ENCODE assay signal across 15 cellular contexts in genomic region chr6:134296762-134297161, GRCh38.
"Had no signal": no experiment of that assay in that cellular context is flagged by ENCODE, and none has a peak within 500 bp of the region (broad histone marks: within the 10 kb centered on the region; RNA-seq: fewer than 3 reads in every experiment).

No MANE protein-coding gene starts in this region.

- H3K27ac Mint-ChIP-seq: activated CD8-positive, alpha-beta memory T cell treated with anti-CD3 and anti-CD28 coated beads, Interleukin-2, amount 10 ng/mL, durations not matched to agents 7 days and 5 days; activated naive CD4-positive, alpha-beta T cell treated with anti-CD3 and anti-CD28 coated beads, Interleukin-2, amount 50 U/mL, for 24 hours; activated T-cell treated with anti-CD3 and anti-CD28 coated beads, Interleukin-2, amount 50 U/mL, for 24 hours; immature natural killer cell; naive thymus-derived CD4-positive, alpha-beta T cell; progenitor cell of endocrine pancreas; T-cell had no signal

- H3K4me3 Mint-ChIP-seq: activated CD8-positive, alpha-beta memory T cell treated with anti-CD3 and anti-CD28 coated beads, Interleukin-2, amount 10 ng/mL, durations not matched to agents 7 days and 5 days; activated naive CD4-positive, alpha-beta T cell treated with anti-CD3 and anti-CD28 coated beads, Interleukin-2, amount 50 U/mL, for 24 hours; activated T-cell treated with anti-CD3 and anti-CD28 coated beads, Interleukin-2, amount 50 U/mL, for 24 hours; immature natural killer cell; naive thymus-derived CD4-positive, alpha-beta T cell; T-cell had no signal

- H3K4me1 Mint-ChIP-seq: activated CD8-positive, alpha-beta memory T cell treated with anti-CD3 and anti-CD28 coated beads, Interleukin-2, amount 10 ng/mL, durations not matched to agents 7 days and 5 days had no signal

- DNase-seq: activated CD4-positive, alpha-beta T cell treated with anti-CD3 and anti-CD28 coated beads for 1 hour; activated CD4-positive, alpha-beta T cell treated with anti-CD3 and anti-CD28 coated beads, Interleukin-2, amount 50 U/mL, for 48 hours; activated CD8-positive, alpha-beta memory T cell treated with anti-CD3 and anti-CD28 coated beads, Interleukin-2, amount 10 ng/mL, durations not matched to agents 7 days and 5 days; activated effector memory CD4-positive, alpha-beta T cell treated with Interleukin-2 at 50 U/mL for 16 hours; activated T-cell treated with anti-CD3 and anti-CD28 coated beads, Interleukin-2, amount 50 U/mL, for 24 hours; effector memory CD4-positive, alpha-beta T cell; immature natural killer cell; naive thymus-derived CD4-positive, alpha-beta T cell; spleen; stimulated activated CD4-positive, alpha-beta T cell treated with anti-CD3 and anti-CD28 coated beads, Interleukin-1b, Interleukin-23, amount 100 ng/mL, for 48 hours; stimulated activated naive CD4-positive, alpha-beta T cell treated with Interleukin-2 at 50 U/mL for 16 hours; T-cell had no signal

- H3K9me3 Mint-ChIP-seq: activated naive CD4-positive, alpha-beta T cell treated with anti-CD3 and anti-CD28 coated beads, Interleukin-2, amount 50 U/mL, for 24 hours; activated T-cell treated with anti-CD3 and anti-CD28 coated beads, Interleukin-2, amount 50 U/mL, for 24 hours had no signal

- H3K27me3 ChIP-seq: spleen had no signal

- H3K36me3 Mint-ChIP-seq: activated CD8-positive, alpha-beta memory T cell treated with anti-CD3 and anti-CD28 coated beads, Interleukin-2, amount 10 ng/mL, durations not matched to agents 7 days and 5 days; immature natural killer cell; T-cell had no signal

- H3K9me3 ChIP-seq: spleen had no signal

- H3K4me3 ChIP-seq: lung had no signal

- ATAC-seq: activated CD8-positive, alpha-beta memory T cell treated with anti-CD3 and anti-CD28 coated beads, Interleukin-2, amount 10 ng/mL, durations not matched to agents 7 days and 5 days; T-cell had no signal

- H3K36me3 ChIP-seq: spleen had no signal

- H3K27me3 Mint-ChIP-seq: activated CD8-positive, alpha-beta memory T cell treated with anti-CD3 and anti-CD28 coated beads, Interleukin-2, amount 10 ng/mL, durations not matched to agents 7 days and 5 days; activated naive CD4-positive, alpha-beta T cell treated with anti-CD3 and anti-CD28 coated beads, Interleukin-2, amount 50 U/mL, for 24 hours; activated T-cell treated with anti-CD3 and anti-CD28 coated beads, Interleukin-2, amount 50 U/mL, for 24 hours; naive thymus-derived CD4-positive, alpha-beta T cell had no signal
